10 cellular contexts compared by ENCODE assay signal in the genomic region with DNA sequence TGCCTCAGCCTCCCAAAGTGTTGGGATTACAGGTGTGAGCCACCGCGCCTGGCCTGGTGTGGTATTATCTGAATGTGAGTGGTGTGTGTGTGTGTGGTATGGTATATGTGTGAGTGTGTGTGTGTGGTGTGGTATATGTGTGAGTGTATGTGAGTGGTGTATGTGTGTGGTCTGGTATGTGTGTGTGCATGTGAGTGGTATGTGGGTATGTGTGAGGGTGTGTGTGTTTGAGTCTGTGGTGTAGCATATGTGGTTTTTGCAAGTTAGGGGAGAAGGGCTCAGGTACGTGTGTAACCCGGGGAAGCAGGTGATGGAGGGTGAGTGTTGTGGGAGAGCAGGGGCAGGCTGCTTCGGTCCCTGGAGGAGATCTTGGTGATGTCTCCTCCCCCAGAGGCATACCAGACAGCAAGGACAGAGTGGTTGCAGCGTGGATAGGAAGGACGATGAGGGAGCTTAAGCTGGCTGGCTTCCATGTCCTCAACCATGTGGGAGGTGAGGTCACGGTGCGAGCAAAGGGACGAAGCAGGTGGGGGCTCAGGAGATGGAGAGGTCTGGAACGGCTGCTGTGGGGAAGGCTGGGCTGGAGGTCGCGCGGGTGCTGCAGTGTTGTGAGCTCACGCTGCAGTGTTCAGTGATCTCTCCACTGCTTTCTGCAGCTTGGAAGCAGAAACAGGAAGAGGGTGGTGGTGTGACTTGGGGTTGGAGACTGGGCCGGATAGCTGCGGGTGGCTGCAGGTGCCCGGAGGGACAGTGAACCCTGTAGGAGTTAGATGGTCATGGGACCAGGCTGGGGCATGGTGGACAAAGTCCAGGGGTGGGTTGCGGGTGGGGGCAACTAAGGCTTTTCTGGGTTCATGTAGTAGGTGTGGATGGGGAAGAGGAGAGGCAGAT. TPM values are rescaled to one million over a fixed set of nuclear protein-coding genes. Genes with fewer than 3 reads are reported as not detected.
A peak's percentile ranks its signal among the peaks of the same experiment; 100 is the strongest.
DNase-seq lines count a peak whose midpoint lies in the region; TF ChIP-seq lines count a peak whose summit lies in the region.
"Had no signal": no experiment of that assay in that cellular context is flagged by ENCODE, and none has a peak within 500 bp of the region (broad histone marks: within the 10 kb centered on the region; RNA-seq: fewer than 3 reads in every experiment).

No MANE protein-coding gene starts in this region.

- H3K27ac ChIP-seq in vagina = peak overlapping the region; percentile 10
- H3K27ac ChIP-seq: SJSA1 had no signal

- TF ChIP-seq CTCF in vagina (IDR thresholded peaks at IDR 0.05) = no peak
- TF ChIP-seq CTCF in mesothelial cell of epicardium (IDR thresholded peaks at IDR 0.05; ENCODE audit: unreplicated experiment) = no peak

- peaks cover 10% of the 10 kb centered on the region for H3K4me1 Mint-ChIP-seq in activated naive CD4-positive, alpha-beta T cell treated with anti-CD3 and anti-CD28 coated beads for 36 hours (ENCODE audit: low read depth)
- peaks cover 7% of the 10 kb centered on the region for H3K4me1 Mint-ChIP-seq in mesothelial cell of epicardium

- DNase-seq in activated naive CD4-positive, alpha-beta T cell treated with anti-CD3 and anti-CD28 coated beads for 36 hours = peak; percentile 52
- DNase-seq in activated naive CD4-positive, alpha-beta T cell treated with Interleukin-2 at 50 U/mL for 16 hours = no peak
- DNase-seq in activated T-helper 1 cell treated with Interleukin-2 at 50 U/mL for 16 hours (ENCODE audit: low read depth) (peak; percentile 18), left kidney (ENCODE audit: low read depth, low spot score) (peak; percentile 63), vagina (ENCODE audit: extremely low spot score in 2 of 2) (no peak), mesothelial cell of epicardium (ENCODE audit: low spot score in 2 of 2, unreplicated experiment in 2 of 2) (no peak), NCI-H146 treated with DMSO at 0.1 percent for 48 hours (lab: John Stamatoyannopoulos, UW; ENCODE audit: unreplicated experiment) (no peak), NCI-H446 (lab: John Stamatoyannopoulos, UW) (no peak)

- intact Hi-C loops in activated naive CD4-positive, alpha-beta T cell treated with anti-CD3 and anti-CD28 coated beads for 36 hours (cut with micrococcal nuclease) = no loop called here
- intact Hi-C loops in vagina (cut with DNase I) = no loop called here

- H3K27ac Mint-ChIP-seq in activated naive CD4-positive, alpha-beta T cell treated with anti-CD3 and anti-CD28 coated beads for 36 hours = no peak overlapping the region
- H3K27ac Mint-ChIP-seq in mesothelial cell of epicardium = no peak overlapping the region

- H3K27me3 Mint-ChIP-seq in activated naive CD4-positive, alpha-beta T cell treated with anti-CD3 and anti-CD28 coated beads for 36 hours (ENCODE audit: low read depth) = no peaks in the 10 kb centered on the region
- H3K27me3 Mint-ChIP-seq in mesothelial cell of epicardium (ENCODE audit: low read depth) = no peaks in the 10 kb centered on the region

- CTCF ChIA-PET in activated naive CD4-positive, alpha-beta T cell treated with anti-CD3 and anti-CD28 coated beads for 36 hours (lab: Charles Lee) = interaction anchor here (1.9 kb wide), 1 partner anchor 146 kb away, joined by 7 read pairs; no protein-coding TSS in a partner anchor

- no peaks in the 10 kb centered on the region for H3K9me3 Mint-ChIP-seq in activated naive CD4-positive, alpha-beta T cell treated with anti-CD3 and anti-CD28 coated beads for 36 hours
- no peaks in the 10 kb centered on the region for H3K9me3 Mint-ChIP-seq in mesothelial cell of epicardium

- no peak for TF ChIP-seq POLR2A in vagina (IDR thresholded peaks at IDR 0.05)

- peaks cover 5% of the 10 kb centered on the region for H3K36me3 Mint-ChIP-seq in activated naive CD4-positive, alpha-beta T cell treated with anti-CD3 and anti-CD28 coated beads for 36 hours (ENCODE audit: low read depth)
- peaks cover 11% of the 10 kb centered on the region for H3K36me3 Mint-ChIP-seq in mesothelial cell of epicardium

- H3K9me3 ChIP-seq in vagina = no peaks in the 10 kb centered on the region

- H3K4me3 ChIP-seq in vagina = peak overlapping the region in 1 of 2 donors; percentile 4
- H3K4me3 ChIP-seq: SJSA1 had no signal

- peaks cover 65% of the 10 kb centered on the region for H3K4me1 ChIP-seq in vagina

- peaks cover 0 to 31% of the 10 kb centered on the region in 2 donors for H3K36me3 ChIP-seq in vagina

- no peak overlapping the region for H3K4me3 Mint-ChIP-seq in activated naive CD4-positive, alpha-beta T cell treated with anti-CD3 and anti-CD28 coated beads for 36 hours
- H3K4me3 Mint-ChIP-seq in mesothelial cell of epicardium = no peak overlapping the region

- no peaks in the 10 kb centered on the region for H3K27me3 ChIP-seq in vagina
- H3K27me3 ChIP-seq: SJSA1 had no signal

RNA-seq across cellular contexts. Expression of gene ZYX, which starts 5.0 kb away (rescaled TPM):
- total RNA-seq in activated naive CD4-positive, alpha-beta T cell treated with anti-CD3 and anti-CD28 coated beads for 36 hours = 10 to 100 TPM; 75.1 to 81.5 TPM
- total RNA-seq in vagina = 86.2 TPM
- total RNA-seq in mesothelial cell of epicardium = 284 to 295 TPM (median 290 TPM) in 3 replicates

RNA-seq across cellular contexts. Expression of gene EPHA1, which starts 22.5 kb away (rescaled TPM):
- total RNA-seq in activated naive CD4-positive, alpha-beta T cell treated with anti-CD3 and anti-CD28 coated beads for 36 hours = 1 to 10 TPM; 1.0 to 1.3 TPM
- total RNA-seq in vagina (51.3 TPM), mesothelial cell of epicardium (23.2 to 28.8 TPM (median 27.3 TPM) in 3 replicates)
- total RNA-seq: glomerular endothelial cell, SJSA1 had no signal

RNA-seq across cellular contexts. Expression of gene FAM131B, which starts 23.6 kb away (rescaled TPM):
- 1 to 10 TPM; 1.5 to 1.7 TPM for total RNA-seq in activated naive CD4-positive, alpha-beta T cell treated with anti-CD3 and anti-CD28 coated beads for 36 hours
- total RNA-seq in vagina (1.5 TPM), mesothelial cell of epicardium (5.6 to 6.1 TPM (median 5.8 TPM) in 3 replicates)

RNA-seq across cellular contexts. Expression of gene TAS2R60, which starts 57.1 kb away (rescaled TPM):
- total RNA-seq in activated naive CD4-positive, alpha-beta T cell treated with anti-CD3 and anti-CD28 coated beads for 36 hours = not detected
- not detected for total RNA-seq in vagina
- total RNA-seq in mesothelial cell of epicardium = not detected in 3 replicates
- total RNA-seq: glomerular endothelial cell, SJSA1 had no signal

Comparison
In these comparisons a context has a peak if more than half of its experiments do, and no peak if none do; other contexts are left out.
1. DNase-seq: peak in activated naive CD4-positive, alpha-beta T cell treated with anti-CD3 and anti-CD28 coated beads for 36 hours (single experiment), activated T-helper 1 cell treated with Interleukin-2 at 50 U/mL for 16 hours (single experiment) and left kidney (single experiment); none in activated naive CD4-positive, alpha-beta T cell treated with Interleukin-2 at 50 U/mL for 16 hours (single experiment), vagina (0 of 2), mesothelial cell of epicardium (0 of 2), NCI-H146 treated with DMSO at 0.1 percent for 48 hours (single experiment) and NCI-H446 (0 of 2).
2. RNA of gene EPHA1, which starts 22.5 kb away (total RNA-seq): 51.3 TPM in vagina (single experiment) and 23.2 to 28.8 TPM in mesothelial cell of epicardium; 1.0 to 1.3 TPM in activated naive CD4-positive, alpha-beta T cell treated with anti-CD3 and anti-CD28 coated beads for 36 hours; every median in the first group is over 10 times any median in the second.